Comparison of ENCODE assay signal across 8 cellular contexts in the genomic region with DNA sequence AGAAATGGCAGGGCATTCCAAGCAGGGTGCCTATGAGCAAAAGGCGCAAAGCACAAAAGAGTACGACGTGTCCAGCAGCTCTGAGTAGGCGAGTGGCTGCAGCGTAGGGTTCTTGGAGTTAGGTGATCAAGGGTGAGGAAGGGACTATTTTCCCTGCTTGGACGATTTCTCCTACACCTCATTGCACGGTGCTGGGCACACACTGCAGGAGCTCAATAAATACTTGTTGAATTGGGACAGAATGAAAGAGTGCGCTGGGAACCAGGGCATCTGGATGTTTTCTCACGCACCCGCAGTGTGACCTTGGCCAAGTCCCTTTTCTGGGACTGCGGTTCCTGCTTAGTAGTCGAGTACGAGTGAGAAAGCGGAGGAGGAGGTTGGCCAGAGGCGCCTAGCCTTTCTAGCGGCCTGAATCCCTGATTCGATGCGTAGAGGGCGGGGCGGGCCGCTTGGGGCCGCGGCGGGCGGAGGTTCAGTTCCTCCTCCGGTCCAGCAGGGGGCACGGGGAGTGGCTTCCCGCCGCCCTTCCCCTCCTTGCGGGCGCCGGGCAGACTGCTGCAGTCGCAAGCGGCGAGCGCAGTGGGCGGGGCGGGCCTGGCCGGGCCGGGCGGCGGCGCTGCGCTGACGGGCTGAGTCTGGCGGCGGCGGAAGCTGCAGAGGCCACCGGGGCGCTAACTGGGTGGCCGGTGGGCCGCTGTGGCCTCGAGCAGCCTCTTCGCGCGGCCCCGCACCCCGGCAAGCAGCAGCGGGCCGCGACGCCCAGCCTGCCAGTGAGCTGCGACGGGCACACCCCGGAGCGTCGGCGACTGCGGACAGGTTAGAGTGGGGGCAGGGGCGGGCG. TPM values are rescaled to one million over a fixed set of nuclear protein-coding genes. Genes with fewer than 3 reads are reported as not detected.
A peak's percentile ranks its signal among the peaks of the same experiment; 100 is the strongest.
DNase-seq lines count a peak whose midpoint lies in the region; ATAC-seq and TF ChIP-seq lines count a peak whose summit lies in the region.

Gene FAM199X (plus strand): TSS at position 560 of the 841 bp plus-strand sequence. CDS start 333 bp downstream, outside the sequence.

- no peaks in the 10 kb centered on the region for H3K9me3 Mint-ChIP-seq in IgD-negative memory B cell

- no peaks in the 10 kb centered on the region for H3K36me3 ChIP-seq in mucosa of stomach (ENCODE audit: control insufficient read depth, insufficient read depth, low read length)

- no peaks in the 10 kb centered on the region for H3K27me3 ChIP-seq in mucosa of stomach (ENCODE audit: control insufficient read depth, insufficient read depth, low read length)

- H3K4me1 ChIP-seq in mucosa of stomach (ENCODE audit: control insufficient read depth, insufficient read depth, low read length) = peaks cover 7% of the 10 kb centered on the region

- peak; percentile 83 for DNase-seq in DMS53 treated with DMSO at 0.1 percent for 48 hours (lab: John Stamatoyannopoulos, UW; ENCODE audit: unreplicated experiment)
- DNase-seq in OCI-M1 (lab: John Stamatoyannopoulos, UW) = peak; percentile 93
- peak; percentile 78 for DNase-seq in activated T-cell treated with anti-CD3 and anti-CD28 coated beads for 48 hours (ENCODE audit: low read depth)
- DNase-seq in epithelial cell of proximal tubule (ENCODE audit: low read depth) = peak; percentile 30
- DNase-seq in stimulated activated CD8-positive, alpha-beta memory T cell treated with anti-CD3 and anti-CD28 coated beads, Interleukin-4, amount 100 ng/mL, for 48 hours = peak; percentile 85

- no peaks in the 10 kb centered on the region for H3K36me3 Mint-ChIP-seq in IgD-negative memory B cell

- H3K4me3 Mint-ChIP-seq in IgD-negative memory B cell = peak within 1 kb of the TSS; percentile 85 to 95 (median 90)

- H3K9ac ChIP-seq in mucosa of stomach (ENCODE audit: low read length) = peak within 1 kb of the TSS; percentile 76

- TF ChIP-seq CTCF in epithelial cell of proximal tubule (conservative IDR thresholded peaks at IDR 0.05; ENCODE audit: low read depth, low read length) = peak; percentile 47

- H3K27ac Mint-ChIP-seq in IgD-negative memory B cell = peak within 1 kb of the TSS; percentile 85 to 90 (median 88)

- H3K27me3 Mint-ChIP-seq in IgD-negative memory B cell = no peaks in the 10 kb centered on the region

- no peaks in the 10 kb centered on the region for H3K9me3 ChIP-seq in mucosa of stomach (ENCODE audit: control insufficient read depth, low read length)

- peaks cover 9 to 27% (median 25%) of the 10 kb centered on the region in 3 donors for H3K4me1 Mint-ChIP-seq in IgD-negative memory B cell

- ATAC-seq in GM21576 (IDR thresholded peaks at IDR 0.05; ENCODE audit: unreplicated experiment) = peak; percentile 96

- H3K4me3 ChIP-seq in epithelial cell of proximal tubule (ENCODE audit: low read depth, low read length) = peak within 1 kb of the TSS; percentile 79
- peak within 1 kb of the TSS; percentile 41 for H3K4me3 ChIP-seq in mucosa of stomach (ENCODE audit: low read length)

RNA-seq across cellular contexts. Expression of gene FAM199X, which starts in this region (rescaled TPM):
- 9.0 TPM for polyA plus RNA-seq in IgD-negative memory B cell
- 16.1 and 16.3 TPM in 2 replicates for total RNA-seq in epithelial cell of proximal tubule

Comparison
In these comparisons a context has a peak if more than half of its experiments do, and no peak if none do; other contexts are left out.
1. Peak in every context shown above with its lines: DNase-seq, ATAC-seq and H3K4me3 ChIP-seq.
2. DNase-seq: peak in every context shown above with its lines; median percentile 93 in OCI-M1; 85 in stimulated activated CD8-positive, alpha-beta memory T cell treated with anti-CD3 and anti-CD28 coated beads, Interleukin-4, amount 100 ng/mL, for 48 hours; 83 in DMS53 treated with DMSO at 0.1 percent for 48 hours; 78 in activated T-cell treated with anti-CD3 and anti-CD28 coated beads for 48 hours; 30 in epithelial cell of proximal tubule.